9 cellular contexts compared by ENCODE assay signal in the genomic region with DNA sequence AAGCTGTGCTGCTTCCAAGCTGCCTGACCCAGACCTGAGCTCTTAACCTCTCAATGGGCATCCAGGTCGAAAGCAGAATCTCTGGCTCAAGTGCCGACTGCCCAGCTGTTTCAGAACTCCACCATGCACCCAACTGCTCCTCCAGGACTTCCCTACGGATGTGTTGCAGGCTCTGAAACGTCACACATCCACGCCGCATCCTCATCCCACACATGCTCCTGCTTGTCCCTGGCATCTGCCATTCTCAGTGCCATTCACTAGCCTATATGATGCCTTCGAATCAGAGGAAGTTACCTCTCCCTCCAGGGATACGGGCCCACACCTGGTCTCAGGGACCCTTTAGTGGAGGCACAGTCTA. TPM values are rescaled to one million over a fixed set of nuclear protein-coding genes. Genes with fewer than 3 reads are reported as not detected.
DNase-seq lines count a peak whose midpoint lies in the region; ATAC-seq and TF ChIP-seq lines count a peak whose summit lies in the region.
"Had no signal": no experiment of that assay in that cellular context is flagged by ENCODE, and none has a peak within 500 bp of the region (broad histone marks: within the 10 kb centered on the region; RNA-seq: fewer than 3 reads in every experiment).

No MANE protein-coding gene starts in this region.

- H3K9me3 ChIP-seq in BLaER1 = no peaks in the 10 kb centered on the region
- no peaks in the 10 kb centered on the region for H3K9me3 ChIP-seq in mucosa of stomach (ENCODE audit: control insufficient read depth, low read length)
- H3K9me3 ChIP-seq in left lung = no peaks in the 10 kb centered on the region

- peak overlapping the region; percentile 100 for H2AFZ ChIP-seq in KMS-11 (ENCODE audit: low read depth)

- H3K36me3 ChIP-seq in BLaER1 (no peaks in the 10 kb centered on the region), KMS-11 (ENCODE audit: insufficient read depth) (no peaks in the 10 kb centered on the region), mucosa of stomach (ENCODE audit: control insufficient read depth, insufficient read depth, low read length) (no peaks in the 10 kb centered on the region), left lung (no peaks in the 10 kb centered on the region)

- peak overlapping the region; percentile 61 for H3K4me3 ChIP-seq in BLaER1
- no peak overlapping the region for H3K4me3 ChIP-seq in KMS-11 (IDR thresholded peaks at IDR 0.05; ENCODE audit: insufficient read depth, low read depth, low read length)
- peak overlapping the region; percentile 54 for H3K4me3 ChIP-seq in choroid plexus epithelial cell (ENCODE audit: low read depth, low read length)
- H3K4me3 ChIP-seq in mucosa of stomach (ENCODE audit: low read length) = no peak overlapping the region
- peak overlapping the region in 1 of 2 donors; percentile 24 for H3K4me3 ChIP-seq in left lung

- TF ChIP-seq CTCF in KMS-11 (conservative IDR thresholded peaks at IDR 0.05; ENCODE audit: low read depth, low read length) (no peak), choroid plexus epithelial cell (conservative IDR thresholded peaks at IDR 0.05; ENCODE audit: low read depth, low read length) (no peak), left lung (IDR thresholded peaks at IDR 0.05) (no peak)

- ATAC-seq in HG03457 (IDR thresholded peaks at IDR 0.05; ENCODE audit: unreplicated experiment) (no peak), left lung (no peak), GM18870 (IDR thresholded peaks at IDR 0.05; ENCODE audit: unreplicated experiment) (no peak)

- no peak for DNase-seq in choroid plexus epithelial cell (ENCODE audit: low read depth)
- no peak for DNase-seq in cerebellum (ENCODE audit: low spot score)
- no peak for DNase-seq in left lung

- intact Hi-C loops in left lung (cut with DNase I) = no loop called here

- no peak overlapping the region for H3K9ac ChIP-seq in BLaER1
- peak overlapping the region; percentile 60; the same call in 1 of the 2 replicates for H3K9ac ChIP-seq in KMS-11
- H3K9ac ChIP-seq in mucosa of stomach (ENCODE audit: low read length) = peak overlapping the region; percentile 67

- peak overlapping the region; percentile 95 for H3K4me2 ChIP-seq in BLaER1
- H3K4me2 ChIP-seq in KMS-11 = no peak overlapping the region; the same call in 1 of the 2 replicates

- peaks cover 18% of the 10 kb centered on the region for H3K4me1 ChIP-seq in BLaER1
- H3K4me1 ChIP-seq in KMS-11 (ENCODE audit: low read depth, poor library complexity, severe bottlenecking) = peaks cover 9% of the 10 kb centered on the region
- H3K4me1 ChIP-seq in mucosa of stomach (ENCODE audit: control insufficient read depth, insufficient read depth, low read length) = peaks cover 44% of the 10 kb centered on the region
- H3K4me1 ChIP-seq in left lung = peaks cover 0 to 13% of the 10 kb centered on the region in 2 donors

- no peaks in the 10 kb centered on the region for H3K27me3 ChIP-seq in BLaER1
- no peaks in the 10 kb centered on the region; the same call in 1 of the 2 replicates for H3K27me3 ChIP-seq in KMS-11 (ENCODE audit: insufficient read depth, low read depth)
- H3K27me3 ChIP-seq in mucosa of stomach (ENCODE audit: control insufficient read depth, insufficient read depth, low read length) = peaks cover 4% of the 10 kb centered on the region
- H3K27me3 ChIP-seq in left lung = peaks cover 0 to 21% of the 10 kb centered on the region in 2 donors

- H4K20me1 ChIP-seq in BLaER1 (no peaks in the 10 kb centered on the region), KMS-11 (ENCODE audit: insufficient read depth) (no peaks in the 10 kb centered on the region)

- H3K27ac ChIP-seq in BLaER1 (no peak overlapping the region), KMS-11 (no peak overlapping the region), left lung (no peak overlapping the region)

- H3K79me2 ChIP-seq in KMS-11 (ENCODE audit: insufficient read depth, low read depth) = no peaks in the 10 kb centered on the region

RNA-seq across cellular contexts. Expression of a gene that starts 11.2 kb away (rescaled TPM):
- not detected for total RNA-seq in cerebellum
- total RNA-seq in left lung = 10 to 100 TPM; 44.9 to 54.0 TPM
- total RNA-seq: T-cell had no signal

RNA-seq across cellular contexts. Expression of a gene that starts 41.4 kb away (rescaled TPM):
- total RNA-seq in cerebellum = 0.27 TPM
- total RNA-seq in left lung = not detected
- total RNA-seq: T-cell had no signal

RNA-seq across cellular contexts. Expression of a gene that starts 53.4 kb away (rescaled TPM):
- total RNA-seq in cerebellum = 2.7 TPM
- 1 to 10 TPM; 8.4 to 9.7 TPM for total RNA-seq in left lung

Comparison
In these comparisons a context has a peak if more than half of its experiments do, and no peak if none do; other contexts are left out.
1. H3K4me3 ChIP-seq: peak in BLaER1 (single experiment) and choroid plexus epithelial cell (single experiment); none in KMS-11 (single experiment) and mucosa of stomach (single experiment).
2. RNA of a gene that starts 11.2 kb away (total RNA-seq): 44.9 to 54.0 TPM in left lung; not detected in cerebellum (single experiment); every median in the first group is over 10 times any median in the second.